Comparison of ENCODE assay signal across 8 cellular contexts in the genomic region with DNA sequence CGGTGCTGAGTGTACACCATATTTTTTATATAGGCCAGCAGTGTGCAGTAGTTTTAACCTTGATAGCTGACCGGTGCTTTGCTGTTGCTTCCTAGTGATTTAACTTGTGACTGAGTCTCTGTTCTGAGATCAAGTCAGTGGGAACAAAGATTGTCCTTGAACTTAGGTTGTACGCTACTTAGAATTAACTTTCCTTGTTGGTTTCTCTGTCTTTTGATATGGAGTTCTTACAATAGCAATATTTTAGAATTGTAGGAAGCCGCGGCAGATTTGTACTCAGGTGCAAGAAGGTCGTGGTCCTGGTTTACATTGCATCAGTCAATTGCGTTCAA. TPM values are rescaled to one million over a fixed set of nuclear protein-coding genes. Genes with fewer than 3 reads are reported as not detected.
DNase-seq lines count a peak whose midpoint lies in the region; ATAC-seq lines count a peak whose summit lies in the region.

No MANE protein-coding gene starts in this region.

- peak overlapping the region; percentile 99 for H3K4me3 Mint-ChIP-seq in T-helper 1 cell treated with Interleukin-12 subunit alpha and Interleukin-12 subunit beta and Interleukin-4 antibody, amounts not matched to agents 30 μg/mL and 1 μg/mL, for 36 hours
- peak overlapping the region; percentile 92 for H3K4me3 Mint-ChIP-seq in activated T-helper 17 cell treated with anti-CD3 and anti-CD28 coated beads, Interleukin-2, amount 50 U/mL, for 72 hours
- H3K4me3 Mint-ChIP-seq in stimulated activated naive B cell treated with anti-CD40 and anti-IgM and Interleukin-4, amounts not matched to agents 10 μg/mL and 1 μg/mL and 100 μg/mL, for 72 hours: peak overlapping the region; percentile 95 to 99

- no peaks in the 10 kb centered on the region for H3K9me3 ChIP-seq in iPS-18c (ENCODE audit: control insufficient read depth, insufficient read depth, low read length)

- H3K4me3 ChIP-seq in iPS-18c (ENCODE audit: insufficient read depth, low read depth, low read length): peak overlapping the region; percentile 86

- DNase-seq in T-helper 1 cell (no peak), COR-L47 (lab: John Stamatoyannopoulos, UW) (no peak), DMS79 treated with DMSO at 0.1 percent for 48 hours (lab: John Stamatoyannopoulos, UW) (no peak), amniotic stem cell (lab: John Stamatoyannopoulos, UW) (no peak)
- DNase-seq in stimulated activated naive B cell treated with anti-CD40 and anti-IgM and Interleukin-4, amounts not matched to agents 10 μg/mL and 1 μg/mL and 100 μg/mL, for 72 hours: no peak

- no peak for ATAC-seq in activated T-helper 17 cell treated with anti-CD3 and anti-CD28 coated beads, Interleukin-2, amount 50 U/mL, for 72 hours (replicated peaks)
- no peak for ATAC-seq in stimulated activated naive B cell treated with anti-CD40 and anti-IgM and Interleukin-4, amounts not matched to agents 10 μg/mL and 1 μg/mL and 100 μg/mL, for 72 hours (replicated peaks)

- H3K9me3 Mint-ChIP-seq in T-helper 1 cell treated with Interleukin-12 subunit alpha and Interleukin-12 subunit beta and Interleukin-4 antibody, amounts not matched to agents 30 μg/mL and 1 μg/mL, for 36 hours: no peaks in the 10 kb centered on the region
- no peaks in the 10 kb centered on the region for H3K9me3 Mint-ChIP-seq in activated T-helper 17 cell treated with anti-CD3 and anti-CD28 coated beads, Interleukin-2, amount 50 U/mL, for 72 hours
- H3K9me3 Mint-ChIP-seq in stimulated activated naive B cell treated with anti-CD40 and anti-IgM and Interleukin-4, amounts not matched to agents 10 μg/mL and 1 μg/mL and 100 μg/mL, for 72 hours: no peaks in the 10 kb centered on the region

- no peaks in the 10 kb centered on the region for H3K27me3 Mint-ChIP-seq in T-helper 1 cell treated with Interleukin-12 subunit alpha and Interleukin-12 subunit beta and Interleukin-4 antibody, amounts not matched to agents 30 μg/mL and 1 μg/mL, for 36 hours (ENCODE audit: low read depth)
- no peaks in the 10 kb centered on the region for H3K27me3 Mint-ChIP-seq in activated T-helper 17 cell treated with anti-CD3 and anti-CD28 coated beads, Interleukin-2, amount 50 U/mL, for 72 hours
- H3K27me3 Mint-ChIP-seq in stimulated activated naive B cell treated with anti-CD40 and anti-IgM and Interleukin-4, amounts not matched to agents 10 μg/mL and 1 μg/mL and 100 μg/mL, for 72 hours: no peaks in the 10 kb centered on the region

- peaks cover 22% of the 10 kb centered on the region for H3K36me3 Mint-ChIP-seq in T-helper 1 cell treated with Interleukin-12 subunit alpha and Interleukin-12 subunit beta and Interleukin-4 antibody, amounts not matched to agents 30 μg/mL and 1 μg/mL, for 36 hours (ENCODE audit: low read depth)
- H3K36me3 Mint-ChIP-seq in activated T-helper 17 cell treated with anti-CD3 and anti-CD28 coated beads, Interleukin-2, amount 50 U/mL, for 72 hours (ENCODE audit: low read depth): peaks cover 69% of the 10 kb centered on the region
- H3K36me3 Mint-ChIP-seq in stimulated activated naive B cell treated with anti-CD40 and anti-IgM and Interleukin-4, amounts not matched to agents 10 μg/mL and 1 μg/mL and 100 μg/mL, for 72 hours: peaks cover 30 to 46% of the 10 kb centered on the region in 2 donors

- peak overlapping the region; percentile 100 for H3K27ac Mint-ChIP-seq in T-helper 1 cell treated with Interleukin-12 subunit alpha and Interleukin-12 subunit beta and Interleukin-4 antibody, amounts not matched to agents 30 μg/mL and 1 μg/mL, for 36 hours
- H3K27ac Mint-ChIP-seq in activated T-helper 17 cell treated with anti-CD3 and anti-CD28 coated beads, Interleukin-2, amount 50 U/mL, for 72 hours: peak overlapping the region; percentile 96
- H3K27ac Mint-ChIP-seq in stimulated activated naive B cell treated with anti-CD40 and anti-IgM and Interleukin-4, amounts not matched to agents 10 μg/mL and 1 μg/mL and 100 μg/mL, for 72 hours: peak overlapping the region; percentile 99

- peaks cover 30% of the 10 kb centered on the region for H3K4me1 Mint-ChIP-seq in T-helper 1 cell treated with Interleukin-12 subunit alpha and Interleukin-12 subunit beta and Interleukin-4 antibody, amounts not matched to agents 30 μg/mL and 1 μg/mL, for 36 hours (ENCODE audit: low read depth)
- H3K4me1 Mint-ChIP-seq in activated T-helper 17 cell treated with anti-CD3 and anti-CD28 coated beads, Interleukin-2, amount 50 U/mL, for 72 hours: peaks cover 21% of the 10 kb centered on the region
- H3K4me1 Mint-ChIP-seq in stimulated activated naive B cell treated with anti-CD40 and anti-IgM and Interleukin-4, amounts not matched to agents 10 μg/mL and 1 μg/mL and 100 μg/mL, for 72 hours: peaks cover 20 to 39% of the 10 kb centered on the region in 2 donors

RNA-seq across cellular contexts. Expression of a gene that starts 1.3 kb away (rescaled TPM):
- 100 to 1,000 TPM in 1 of 2 donors, 10 to 100 TPM in 1; 77.8 to 176 TPM for total RNA-seq in activated T-helper 17 cell treated with anti-CD3 and anti-CD28 coated beads, Interleukin-2, amount 50 U/mL, for 72 hours

RNA-seq across cellular contexts. Expression of a gene that starts 31.4 kb away (rescaled TPM):
- total RNA-seq in activated T-helper 17 cell treated with anti-CD3 and anti-CD28 coated beads, Interleukin-2, amount 50 U/mL, for 72 hours: 10 to 100 TPM in 1 of 2 donors, 1 to 10 TPM in 1; 8.2 to 13.1 TPM

RNA-seq across cellular contexts. Expression of a gene that starts 56.1 kb away (rescaled TPM):
- total RNA-seq in activated T-helper 17 cell treated with anti-CD3 and anti-CD28 coated beads, Interleukin-2, amount 50 U/mL, for 72 hours: 10 to 100 TPM; 48.0 to 66.1 TPM
